ENCODE assay signal across 8 cellular contexts in the genomic region with DNA sequence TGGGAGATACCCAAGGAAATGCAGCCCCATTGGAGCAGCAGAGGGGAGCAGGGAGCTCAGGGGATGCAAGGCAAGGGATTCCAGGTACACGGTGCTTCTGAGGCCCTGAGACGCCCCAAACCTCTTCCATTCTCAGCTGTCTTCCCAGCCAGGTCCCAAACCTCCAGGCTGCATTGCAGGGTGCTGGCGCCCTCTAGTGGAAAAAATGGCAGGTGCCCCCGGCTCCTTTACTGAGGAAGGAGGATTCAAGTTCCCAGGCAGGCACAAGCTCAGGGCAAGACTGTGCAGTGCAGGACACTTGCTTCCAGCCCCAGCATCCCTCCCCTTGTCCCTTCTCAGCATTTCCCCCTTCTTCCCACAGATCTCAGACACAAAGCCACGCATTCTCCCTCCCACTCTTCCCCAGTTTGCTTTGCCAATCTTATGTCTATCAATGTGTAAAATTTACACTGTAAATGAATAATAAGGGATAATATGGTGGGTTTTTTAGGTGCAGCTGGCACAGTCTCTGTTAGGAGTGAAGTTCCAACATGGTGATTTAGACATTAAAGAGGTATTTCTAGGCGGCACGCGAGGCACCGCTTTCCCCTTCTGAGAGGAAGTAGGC. TPM values are rescaled to one million over a fixed set of nuclear protein-coding genes. Genes with fewer than 3 reads are reported as not detected.
A peak's percentile ranks its signal among the peaks of the same experiment; 100 is the strongest.
DNase-seq lines count a peak whose midpoint lies in the region; ATAC-seq and TF ChIP-seq lines count a peak whose summit lies in the region.

No MANE protein-coding gene starts in this region.

- CTCF ChIA-PET in naive thymus-derived CD4-positive, alpha-beta T cell (lab: Charles Lee): interaction anchor here (0.7 to 2.1 kb wide), 10 partner anchors 9 to 1525 kb away, joined by 3 to 8 read pairs (median 3); no protein-coding TSS in a partner anchor

- H3K36me3 Mint-ChIP-seq in naive thymus-derived CD4-positive, alpha-beta T cell: no peaks in the 10 kb centered on the region
- H3K36me3 Mint-ChIP-seq in stimulated activated effector memory CD8-positive, alpha-beta T cell treated with anti-CD3 and anti-CD28 coated beads, Interleukin-12 subunit alpha, Interleukin-12 subunit beta, amount 100 ng/mL, for 72 hours: peaks cover 6% of the 10 kb centered on the region

- DNase-seq in 8988T (peak; percentile 87), GM13977 (ENCODE audit: low spot score) (peak; percentile 76), NOMO-1 (lab: John Stamatoyannopoulos, UW; ENCODE audit: unreplicated experiment in 2 of 2) (peak; percentile 41 to 53), erythroblast (lab: John Stamatoyannopoulos, UW) (peak; percentile 50 to 72)
- DNase-seq in activated CD8-positive, alpha-beta memory T cell treated with anti-CD3 and anti-CD28 coated beads, Interleukin-2, amount 50 U/mL, for 48 hours: peak; percentile 89
- peak; percentile 20 to 68 (median 37) for DNase-seq in naive thymus-derived CD4-positive, alpha-beta T cell
- DNase-seq in stimulated activated effector memory CD8-positive, alpha-beta T cell treated with anti-CD3 and anti-CD28 coated beads, Interleukin-12 subunit alpha, Interleukin-12 subunit beta, amount 100 ng/mL, for 72 hours (ENCODE audit: low spot score in 2 of 2): peak; percentile 63 to 84

- no peak overlapping the region for H3K27ac Mint-ChIP-seq in naive thymus-derived CD4-positive, alpha-beta T cell
- no peak overlapping the region for H3K27ac Mint-ChIP-seq in stimulated activated effector memory CD8-positive, alpha-beta T cell treated with anti-CD3 and anti-CD28 coated beads, Interleukin-12 subunit alpha, Interleukin-12 subunit beta, amount 100 ng/mL, for 72 hours

- no peaks in the 10 kb centered on the region for H3K27me3 ChIP-seq in naive thymus-derived CD4-positive, alpha-beta T cell (ENCODE audit: control insufficient read depth in 2 of 2, insufficient read depth in 2 of 2, low read length in 2 of 2)

- ATAC-seq in HG03196 (IDR thresholded peaks at IDR 0.05; ENCODE audit: unreplicated experiment): peak; percentile 45
- peak; percentile 58 for ATAC-seq in naive thymus-derived CD4-positive, alpha-beta T cell
- peak; percentile 56 for ATAC-seq in stimulated activated effector memory CD8-positive, alpha-beta T cell treated with anti-CD3 and anti-CD28 coated beads, Interleukin-12 subunit alpha, Interleukin-12 subunit beta, amount 100 ng/mL, for 72 hours

- peaks cover 0 to 2% (median 0%) of the 10 kb centered on the region in 11 donors for H3K9me3 Mint-ChIP-seq in naive thymus-derived CD4-positive, alpha-beta T cell
- no peaks in the 10 kb centered on the region for H3K9me3 Mint-ChIP-seq in stimulated activated effector memory CD8-positive, alpha-beta T cell treated with anti-CD3 and anti-CD28 coated beads, Interleukin-12 subunit alpha, Interleukin-12 subunit beta, amount 100 ng/mL, for 72 hours

- TF ChIP-seq POLR2A in erythroblast (IDR thresholded peaks at IDR 0.05; ENCODE audit: low read length): no peak

- intact Hi-C loops in naive thymus-derived CD4-positive, alpha-beta T cell (cut with micrococcal nuclease): loop anchor here (2.0 to 5.0 kb wide), 3 partner anchors 335 to 1827 kb away; no protein-coding TSS in a partner anchor

- POLR2A ChIA-PET in naive thymus-derived CD4-positive, alpha-beta T cell (lab: Charles Lee): no interaction called here

- H3K9me3 ChIP-seq in naive thymus-derived CD4-positive, alpha-beta T cell (ENCODE audit: control insufficient read depth in 2 of 3, low read length in 3 of 3): no peaks in the 10 kb centered on the region

- peaks cover 0 to 4% (median 0%) of the 10 kb centered on the region in 7 donors for H3K4me1 Mint-ChIP-seq in naive thymus-derived CD4-positive, alpha-beta T cell
- H3K4me1 Mint-ChIP-seq in stimulated activated effector memory CD8-positive, alpha-beta T cell treated with anti-CD3 and anti-CD28 coated beads, Interleukin-12 subunit alpha, Interleukin-12 subunit beta, amount 100 ng/mL, for 72 hours: peaks cover 5% of the 10 kb centered on the region

- peaks cover 0 to 9% (median 0%) of the 10 kb centered on the region in 5 donors for H3K27me3 Mint-ChIP-seq in naive thymus-derived CD4-positive, alpha-beta T cell

- no peak overlapping the region for H3K4me3 ChIP-seq in naive thymus-derived CD4-positive, alpha-beta T cell (ENCODE audit: low read length)

- no peak overlapping the region for H3K4me3 Mint-ChIP-seq in naive thymus-derived CD4-positive, alpha-beta T cell
- H3K4me3 Mint-ChIP-seq in stimulated activated effector memory CD8-positive, alpha-beta T cell treated with anti-CD3 and anti-CD28 coated beads, Interleukin-12 subunit alpha, Interleukin-12 subunit beta, amount 100 ng/mL, for 72 hours: no peak overlapping the region

- in situ Hi-C loops in GM13977 (cut with MboI; ENCODE audit: low pct_unique_long_range_greater_than_20kb, low sequenced_read_pairs, unreplicated experiment): loop anchor here (10.0 kb wide), 1 partner anchor 177 kb away; no protein-coding TSS in a partner anchor

- no peaks in the 10 kb centered on the region for H3K4me1 ChIP-seq in naive thymus-derived CD4-positive, alpha-beta T cell (ENCODE audit: control insufficient read depth in 2 of 2, insufficient read depth in 2 of 2, low read length in 2 of 2)

- H3K36me3 ChIP-seq in naive thymus-derived CD4-positive, alpha-beta T cell (ENCODE audit: control insufficient read depth in 2 of 3, insufficient read depth in 3 of 3, low read length in 3 of 3): no peaks in the 10 kb centered on the region

- TF ChIP-seq CTCF in GM13977 (IDR thresholded peaks at IDR 0.05; ENCODE audit: extremely low read depth, insufficient read depth, missing control alignments): peak; percentile 95

- no peak overlapping the region for H3K27ac ChIP-seq in naive thymus-derived CD4-positive, alpha-beta T cell (ENCODE audit: low read depth, low read length)

RNA-seq across cellular contexts. Expression of a gene that starts 46.1 kb away (rescaled TPM):
- 10 to 100 TPM in 1 of 5 experiments, 1 to 10 TPM in 4; 3.7 to 11.3 (median 6.6) TPM for total RNA-seq in naive thymus-derived CD4-positive, alpha-beta T cell
- polyA plus RNA-seq in naive thymus-derived CD4-positive, alpha-beta T cell: 1 to 10 TPM; 2.6 to 3.3 TPM

Comparison
In these comparisons a context has a peak if more than half of its experiments do, and no peak if none do; other contexts are left out.
1. DNase-seq: peak in every context shown above with its lines; median percentile 89 in activated CD8-positive, alpha-beta memory T cell treated with anti-CD3 and anti-CD28 coated beads, Interleukin-2, amount 50 U/mL, for 48 hours; 87 in 8988T; 76 in GM13977; 74 in stimulated activated effector memory CD8-positive, alpha-beta T cell treated with anti-CD3 and anti-CD28 coated beads, Interleukin-12 subunit alpha, Interleukin-12 subunit beta, amount 100 ng/mL, for 72 hours; 61 in erythroblast; 47 in NOMO-1; 37 in naive thymus-derived CD4-positive, alpha-beta T cell.